In genomic region chr2:224682121-224682520, GRCh38 we compare ENCODE assay signal across 23 cellular contexts. TPM values are rescaled to one million over a fixed set of nuclear protein-coding genes. Genes with fewer than 3 reads are reported as not detected.
DNase-seq lines count a peak whose midpoint lies in the region; ATAC-seq, FAIRE-seq and TF ChIP-seq lines count a peak whose summit lies in the region.
"Had no signal": no experiment of that assay in that cellular context is flagged by ENCODE, and none has a peak within 500 bp of the region (broad histone marks: within the 10 kb centered on the region; RNA-seq: fewer than 3 reads in every experiment).

No MANE protein-coding gene starts in this region.

- no peak overlapping the region for H3K27ac ChIP-seq in lower lobe of right lung
- no peak overlapping the region for H3K27ac ChIP-seq in adrenal gland
- H3K27ac ChIP-seq: GM23248, HL-60, KMS-11, Peyer's patch had no signal

- intact Hi-C loops in lower lobe of right lung (cut with DNase I): no loop called here
- intact Hi-C loops in adrenal gland (cut with DNase I): no loop called here

- DNase-seq in NCI-H1092 (lab: John Stamatoyannopoulos, UW) (peak; percentile 14), NCI-H2171 (lab: John Stamatoyannopoulos, UW) (peak; percentile 41), NCI-H82 treated with DMSO at 0.1 percent for 48 hours (lab: John Stamatoyannopoulos, UW; ENCODE audit: unreplicated experiment) (peak; percentile 4), pons (ENCODE audit: low spot score) (peak; percentile 4), lower lobe of right lung (no peak), adrenal gland (no peak), frontal cortex (ENCODE audit: low spot score in 2 of 2) (no peak)
- DNase-seq: C1 segment of cervical spinal cord, GM23248, MV-4-11, NCI-H1436 treated with DMSO at 0.1 percent for 48 hours, NCI-H226, NCI-H774, Peyer's patch, SW 1271, T-helper 2 cell had no signal

- FAIRE-seq in frontal cortex (lab: Jason Lieb, UNC): no peak
- FAIRE-seq: G401.6, GM19239 had no signal

- H3K4me1 ChIP-seq in lower lobe of right lung (no peaks in the 10 kb centered on the region), adrenal gland (replicated peaks in 1 of 2) (no peaks in the 10 kb centered on the region)
- H3K4me1 ChIP-seq: Peyer's patch had no signal

- no peak for TF ChIP-seq POLR2A in adrenal gland (IDR thresholded peaks at IDR 0.05)

- no peaks in the 10 kb centered on the region for H3K36me3 ChIP-seq in lower lobe of right lung
- H3K36me3 ChIP-seq in adrenal gland (replicated peaks in 1 of 2): no peaks in the 10 kb centered on the region
- H3K36me3 ChIP-seq: Peyer's patch had no signal

- H3K9me3 ChIP-seq in lower lobe of right lung (no peaks in the 10 kb centered on the region), adrenal gland (replicated peaks in 1 of 3) (no peaks in the 10 kb centered on the region)
- H3K9me3 ChIP-seq: Peyer's patch had no signal

- no peak overlapping the region for H3K4me3 ChIP-seq in lower lobe of right lung
- H3K4me3 ChIP-seq in adrenal gland: no peak overlapping the region
- H3K4me3 ChIP-seq: GM23248, Peyer's patch had no signal

- no peak for ATAC-seq in lower lobe of right lung
- ATAC-seq: HCT116 had no signal

- no peak for TF ChIP-seq CTCF in lower lobe of right lung (IDR thresholded peaks at IDR 0.05)
- TF ChIP-seq CTCF in adrenal gland (IDR thresholded peaks at IDR 0.05): no peak

- 30 to 53% (median 41%) methylated on average over 1 of the region's 1 CpG for WGBS in adrenal gland, 4 donors

- no peaks in the 10 kb centered on the region for H3K27me3 ChIP-seq in lower lobe of right lung (ENCODE audit: low read depth)
- no peaks in the 10 kb centered on the region for H3K27me3 ChIP-seq in adrenal gland
- H3K27me3 ChIP-seq: Peyer's patch had no signal

RNA-seq across cellular contexts. Expression of gene CCDC195, which starts 34.0 kb away (rescaled TPM):
- not detected for total RNA-seq in lower lobe of right lung
- total RNA-seq in adrenal gland: not detected
- not detected for polyA plus RNA-seq in adrenal gland
- not detected for total RNA-seq in frontal cortex
- total RNA-seq: GM23248, HT1080, Peyer's patch, SK-MEL-5 had no signal
- polyA plus RNA-seq: GM23248 had no signal

Comparison
In these comparisons a context has a peak if more than half of its experiments do, and no peak if none do; other contexts are left out.
1. DNase-seq: peak in NCI-H1092 (single experiment), NCI-H2171 (single experiment), NCI-H82 treated with DMSO at 0.1 percent for 48 hours (single experiment) and pons (single experiment); none in lower lobe of right lung (single experiment), adrenal gland (0 of 7) and frontal cortex (0 of 2).